16 cellular contexts compared by ENCODE assay signal in genomic region chr4:36676139-36677050, GRCh38.
A peak's percentile ranks its signal among the peaks of the same experiment; 100 is the strongest.
DNase-seq lines count a peak whose midpoint lies in the region; ATAC-seq, FAIRE-seq and TF ChIP-seq lines count a peak whose summit lies in the region.
"Had no signal": no experiment of that assay in that cellular context is flagged by ENCODE, and none has a peak within 500 bp of the region (broad histone marks: within the 10 kb centered on the region; RNA-seq: fewer than 3 reads in every experiment).

No MANE protein-coding gene starts in this region.

- 1% methylated on average over 5 of the region's 5 CpGs for WGBS in K562 (ENCODE audit: insufficient coverage, low coverage, missing lambda C conversion rate)
- 59% methylated on average over 2 of the region's 5 CpGs for WGBS in mesenchymal stem cell

- H3K36me3 Mint-ChIP-seq in natural killer cell = no peaks in the 10 kb centered on the region

- no peaks in the 10 kb centered on the region for H4K20me1 ChIP-seq in K562 (replicated peaks; ENCODE audit: control insufficient read depth, insufficient read depth, low read length)

- H3K27me3 ChIP-seq in K562 (ENCODE audit: control insufficient read depth in 2 of 2, insufficient read depth in 2 of 2, low read length in 2 of 2) (no peaks in the 10 kb centered on the region), mesenchymal stem cell (ENCODE audit: control insufficient read depth in 1 of 2, insufficient read depth in 1 of 2, low read length in 2 of 2) (no peaks in the 10 kb centered on the region)
- no peaks in the 10 kb centered on the region for H3K27me3 ChIP-seq in effector memory CD4-positive, alpha-beta T cell (replicated peaks; ENCODE audit: control insufficient read depth, insufficient read depth, low read length, poor library complexity, severe bottlenecking)
- H3K27me3 ChIP-seq: testis had no signal

- intact Hi-C loops in K562 (cut with micrococcal nuclease) (no loop called here), natural killer cell (cut with micrococcal nuclease) (no loop called here)

- no peak overlapping the region for H3K4me2 ChIP-seq in K562 (ENCODE audit: insufficient read depth, low read length)
- H3K4me2 ChIP-seq in mesenchymal stem cell (ENCODE audit: low read length, poor library complexity, severe bottlenecking) = no peak overlapping the region

- H3K4me3 Mint-ChIP-seq in natural killer cell = no peak overlapping the region

- H2AFZ ChIP-seq in K562 (ENCODE audit: low read depth, low read length) (no peak overlapping the region), mesenchymal stem cell (ENCODE audit: low read depth, low read length) (no peak overlapping the region)

- no peak overlapping the region for H2BK5ac ChIP-seq in mesenchymal stem cell (ENCODE audit: low read depth, low read length, poor library complexity, severe bottlenecking)

- in situ Hi-C loops in K562 (cut with MboI) = no loop called here

- no peak overlapping the region for H2AK5ac ChIP-seq in mesenchymal stem cell (ENCODE audit: low read length, severe bottlenecking)

- H3K36me3 ChIP-seq in K562 (ENCODE audit: control insufficient read depth, insufficient read depth, low read length) = no peaks in the 10 kb centered on the region
- no peaks in the 10 kb centered on the region for H3K36me3 ChIP-seq in mesenchymal stem cell (ENCODE audit: control insufficient read depth in 1 of 2, insufficient read depth in 2 of 2, low read depth in 1 of 2, low read length in 2 of 2)
- no peaks in the 10 kb centered on the region for H3K36me3 ChIP-seq in effector memory CD4-positive, alpha-beta T cell (ENCODE audit: control insufficient read depth, insufficient read depth, low read length)

- H3K27ac ChIP-seq in K562 (ENCODE audit: extremely low read depth, low read depth, low read length) (no peak overlapping the region), mesenchymal stem cell (ENCODE audit: low read length, poor library complexity, severe bottlenecking) (no peak overlapping the region)
- H3K27ac ChIP-seq in effector memory CD4-positive, alpha-beta T cell (ENCODE audit: insufficient read depth, low read length, poor library complexity, severe bottlenecking) = no peak overlapping the region
- H3K27ac ChIP-seq: testis had no signal

- H2BK12ac ChIP-seq in mesenchymal stem cell (ENCODE audit: low read length in 2 of 2) = no peak overlapping the region

- no peak for TF ChIP-seq RAD21 in K562 (CRISPR knock-in tag; conservative IDR thresholded peaks at IDR 0.05 in 1 of 2, IDR thresholded peaks at IDR 0.05 in 1 of 2)

- ATAC-seq in K562 (no peak), natural killer cell (no peak), HG03108 (IDR thresholded peaks at IDR 0.05; ENCODE audit: unreplicated experiment) (no peak)

- CTCF ChIA-PET in K562 (lab: Yijun Ruan, JAX; ENCODE audit: low intra/inter-chr PET ratio) = no interaction called here

- no peaks in the 10 kb centered on the region for H3K9me1 ChIP-seq in K562 (ENCODE audit: control insufficient read depth, insufficient read depth, low read length)

- DNase-seq in DMS 273 (lab: John Stamatoyannopoulos, UW; ENCODE audit: unreplicated experiment) = peak; percentile 80
- DNase-seq in NCI-H2171 (lab: John Stamatoyannopoulos, UW) = peak; percentile 3
- DNase-seq in K562 (ENCODE audit: extremely low read depth in 1 of 4, low spot score in 3 of 4) = no peak
- DNase-seq in mesenchymal stem cell = peak; percentile 63
- no peak for DNase-seq in natural killer cell
- DNase-seq in effector memory CD4-positive, alpha-beta T cell = no peak
- no peak for DNase-seq in stimulated activated CD4-positive, alpha-beta T cell treated with anti-CD3 and anti-CD28 coated beads, Interleukin-4, amount 100 ng/mL, for 24 hours
- DNase-seq: activated CD4-positive, alpha-beta T cell treated with anti-CD3 and anti-CD28 coated beads for 4 hours; activated naive CD4-positive, alpha-beta T cell; aorta; dermis blood vessel endothelial cell; midbrain; NCI-H2081; SIG-M5; testis had no signal

- TF ChIP-seq CTCF in K562 (IDR thresholded peaks at IDR 0.05 in 2 of 3, conservative IDR thresholded peaks at IDR 0.05 in 1 of 3; ENCODE audit: insufficient read depth in 2 of 3, low read depth in 1 of 3, low read length in 3 of 3) = no peak
- TF ChIP-seq CTCF in natural killer cell (IDR thresholded peaks at IDR 0.05) = no peak

- no peak for FAIRE-seq in K562 (lab: Jason Lieb, UNC)

- H4K91ac ChIP-seq in mesenchymal stem cell (ENCODE audit: low read length) = no peak overlapping the region

- no peak for TF ChIP-seq EP300 in K562 (IDR thresholded peaks at IDR 0.05; ENCODE audit: low read length)

- H3K4me1 ChIP-seq in K562 (replicated peaks in 1 of 2; ENCODE audit: control insufficient read depth in 2 of 2, insufficient read depth in 2 of 2, low read length in 2 of 2) (no peaks in the 10 kb centered on the region), mesenchymal stem cell (ENCODE audit: control insufficient read depth, insufficient read depth, low read depth, low read length) (no peaks in the 10 kb centered on the region)
- no peaks in the 10 kb centered on the region for H3K4me1 ChIP-seq in effector memory CD4-positive, alpha-beta T cell (ENCODE audit: control insufficient read depth, insufficient read depth, low read length, poor library complexity, severe bottlenecking)
- H3K4me1 ChIP-seq: testis had no signal

- H3K9me3 ChIP-seq in K562 (replicated peaks; ENCODE audit: control insufficient read depth, insufficient read depth, low read depth, low read length) (no peaks in the 10 kb centered on the region), mesenchymal stem cell (ENCODE audit: control insufficient read depth, low read length) (peaks cover 6% of the 10 kb centered on the region)
- H3K9me3 ChIP-seq in effector memory CD4-positive, alpha-beta T cell (ENCODE audit: control insufficient read depth, low read length) = no peaks in the 10 kb centered on the region
- H3K9me3 ChIP-seq: testis had no signal

- POLR2A ChIA-PET in K562 (lab: Yijun Ruan, JAX) = no interaction called here

- BruUV-seq in K562 (replicated peaks; lab: Mats Ljungman, UMichigan) = no TSS peak

- no peak overlapping the region for H3K4ac ChIP-seq in mesenchymal stem cell (ENCODE audit: low read depth in 1 of 2, low read length in 2 of 2)

- peaks cover 0 to 5% of the 10 kb centered on the region in 2 donors for H3K9me3 Mint-ChIP-seq in natural killer cell

- no peaks in the 10 kb centered on the region for H3K4me1 Mint-ChIP-seq in natural killer cell

- H2BK15ac ChIP-seq in mesenchymal stem cell (ENCODE audit: low read depth, poor library complexity, severe bottlenecking) = no peak overlapping the region

- H3K9ac ChIP-seq in K562 (ENCODE audit: insufficient read depth in 1 of 2, low read depth in 2 of 2, low read length in 2 of 2) (no peak overlapping the region), mesenchymal stem cell (ENCODE audit: low read length) (no peak overlapping the region)

- no peak overlapping the region for H3K14ac ChIP-seq in mesenchymal stem cell (ENCODE audit: low read length in 2 of 2)

- no peak overlapping the region for H3K4me3 ChIP-seq in K562
- no peak overlapping the region for H3K4me3 ChIP-seq in mesenchymal stem cell (ENCODE audit: insufficient read depth in 1 of 2, low read depth in 1 of 2, low read length in 2 of 2)
- no peak overlapping the region for H3K4me3 ChIP-seq in effector memory CD4-positive, alpha-beta T cell (ENCODE audit: insufficient read depth, low read depth, low read length, poor library complexity, severe bottlenecking)
- H3K4me3 ChIP-seq: testis had no signal

- H3K23ac ChIP-seq in mesenchymal stem cell (ENCODE audit: low read length in 2 of 2) = no peak overlapping the region

- H2BK120ac ChIP-seq in mesenchymal stem cell (ENCODE audit: low read depth, low read length) = no peak overlapping the region

- no peak overlapping the region for H3K27ac Mint-ChIP-seq in natural killer cell

- H4K8ac ChIP-seq in mesenchymal stem cell (ENCODE audit: low read length) = no peak overlapping the region

- H3K27me3 Mint-ChIP-seq in natural killer cell (ENCODE audit: low read depth in 2 of 2) = no peaks in the 10 kb centered on the region

- H3K79me1 ChIP-seq in mesenchymal stem cell (replicated peaks; ENCODE audit: low read length, poor library complexity, severe bottlenecking) = no peaks in the 10 kb centered on the region

- TF ChIP-seq POLR2A in K562 (conservative IDR thresholded peaks at IDR 0.05) = no peak

- H3K79me2 ChIP-seq in K562 (ENCODE audit: control insufficient read depth, insufficient read depth, low read length) = no peaks in the 10 kb centered on the region

- no peak overlapping the region for H3K18ac ChIP-seq in mesenchymal stem cell (ENCODE audit: low read depth in 1 of 2, low read length in 2 of 2)

TF ChIP-seq in K562, 482 proteins besides CTCF, POLR2A, EP300 and RAD21:
- TF ChIP-seq TEAD4 (IDR thresholded peaks at IDR 0.05; ENCODE audit: low read length) = no peak
- TF ChIP-seq TEAD4 (CRISPR knock-in tag; IDR thresholded peaks at IDR 0.05; ENCODE audit: borderline replicate concordance) = no peak
- no peak for TF ChIP-seq HDAC1 (IDR thresholded peaks at IDR 0.05)
- TF ChIP-seq ZBTB5 (IDR thresholded peaks at IDR 0.05) = no peak
- peak; percentile 63 for TF ChIP-seq RFX1 (IDR thresholded peaks at IDR 0.05)

Comparison
In these comparisons a context has a peak if more than half of its experiments do, and no peak if none do; other contexts are left out.
1. DNase-seq: peak in DMS 273 (single experiment), NCI-H2171 (single experiment) and mesenchymal stem cell (single experiment); none in K562 (0 of 4), natural killer cell (single experiment), effector memory CD4-positive, alpha-beta T cell (0 of 3) and stimulated activated CD4-positive, alpha-beta T cell treated with anti-CD3 and anti-CD28 coated beads, Interleukin-4, amount 100 ng/mL, for 24 hours (single experiment).